In the genomic region with DNA sequence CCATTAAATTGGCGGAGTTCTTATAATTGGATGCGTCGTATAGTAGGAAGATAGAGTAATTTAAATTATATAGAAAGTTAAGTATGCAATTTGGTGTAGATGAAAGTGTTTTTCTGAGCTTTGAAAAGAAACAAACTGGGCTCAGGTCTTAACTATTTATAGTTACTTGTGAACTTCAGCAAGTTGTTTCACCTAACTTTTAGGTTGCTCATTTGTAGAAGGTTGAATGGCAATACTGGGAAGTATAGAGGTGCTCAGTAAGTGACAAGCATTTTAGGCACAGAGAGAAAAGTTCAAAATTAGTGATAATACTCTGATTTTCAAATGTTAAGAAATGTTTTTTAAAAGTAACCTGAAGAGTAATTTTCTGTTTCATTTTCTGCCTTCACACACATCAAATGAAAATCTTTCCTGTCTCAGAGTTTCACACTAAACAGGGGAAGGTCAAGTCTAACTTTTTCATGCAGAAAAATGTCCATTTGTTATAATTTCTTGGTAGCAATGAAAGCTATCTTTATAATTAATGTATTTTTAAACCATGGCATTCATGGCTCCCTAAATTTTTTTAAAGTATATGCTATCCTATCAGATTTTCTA, we compare ENCODE assay signal across 11 cellular contexts.
DNase-seq lines count a peak whose midpoint lies in the region; ATAC-seq and TF ChIP-seq lines count a peak whose summit lies in the region.
"Had no signal": no experiment of that assay in that cellular context is flagged by ENCODE, and none has a peak within 500 bp of the region (broad histone marks: within the 10 kb centered on the region; RNA-seq: fewer than 3 reads in every experiment).

No MANE protein-coding gene starts in this region.

- H3K4me3 Mint-ChIP-seq in activated naive CD4-positive, alpha-beta T cell treated with anti-CD3 and anti-CD28 coated beads, Interleukin-2, amount 10 ng/mL, durations not matched to agents 7 days and 5 days = peak overlapping the region; percentile 14
- peak overlapping the region; percentile 32 to 54 for H3K4me3 Mint-ChIP-seq in stimulated activated naive CD8-positive, alpha-beta T cell treated with anti-CD3 and anti-CD28 coated beads, Interleukin-15, amount 100 ng/mL, for 72 hours
- H3K4me3 Mint-ChIP-seq: naive thymus-derived CD8-positive, alpha-beta T cell had no signal

- peaks cover 20% of the 10 kb centered on the region for H3K4me1 Mint-ChIP-seq in activated naive CD4-positive, alpha-beta T cell treated with anti-CD3 and anti-CD28 coated beads, Interleukin-2, amount 10 ng/mL, durations not matched to agents 7 days and 5 days
- H3K4me1 Mint-ChIP-seq in stimulated activated naive CD8-positive, alpha-beta T cell treated with anti-CD3 and anti-CD28 coated beads, Interleukin-15, amount 100 ng/mL, for 72 hours = peaks cover 7% of the 10 kb centered on the region

- peaks cover 10% of the 10 kb centered on the region for H3K36me3 Mint-ChIP-seq in activated naive CD4-positive, alpha-beta T cell treated with anti-CD3 and anti-CD28 coated beads, Interleukin-2, amount 10 ng/mL, durations not matched to agents 7 days and 5 days

- H3K27me3 Mint-ChIP-seq in activated naive CD4-positive, alpha-beta T cell treated with anti-CD3 and anti-CD28 coated beads, Interleukin-2, amount 10 ng/mL, durations not matched to agents 7 days and 5 days = no peaks in the 10 kb centered on the region
- H3K27me3 Mint-ChIP-seq in stimulated activated naive CD8-positive, alpha-beta T cell treated with anti-CD3 and anti-CD28 coated beads, Interleukin-15, amount 100 ng/mL, for 72 hours = no peaks in the 10 kb centered on the region
- H3K27me3 Mint-ChIP-seq: naive thymus-derived CD8-positive, alpha-beta T cell had no signal

- TF ChIP-seq CTCF in foreskin fibroblast (IDR thresholded peaks at IDR 0.05; ENCODE audit: low read depth, low read length) = no peak

- H3K27ac Mint-ChIP-seq in activated naive CD4-positive, alpha-beta T cell treated with anti-CD3 and anti-CD28 coated beads, Interleukin-2, amount 10 ng/mL, durations not matched to agents 7 days and 5 days = peak overlapping the region; percentile 81
- peak overlapping the region; percentile 83 to 94 for H3K27ac Mint-ChIP-seq in stimulated activated naive CD8-positive, alpha-beta T cell treated with anti-CD3 and anti-CD28 coated beads, Interleukin-15, amount 100 ng/mL, for 72 hours
- H3K27ac Mint-ChIP-seq: naive thymus-derived CD8-positive, alpha-beta T cell had no signal

- ATAC-seq in GM21717 (IDR thresholded peaks at IDR 0.05; ENCODE audit: unreplicated experiment) (peak; percentile 80), HG03139 (IDR thresholded peaks at IDR 0.05; ENCODE audit: unreplicated experiment) (peak; percentile 46)
- ATAC-seq in stimulated activated naive CD8-positive, alpha-beta T cell treated with anti-CD3 and anti-CD28 coated beads, Interleukin-15, amount 100 ng/mL, for 72 hours = no peak
- ATAC-seq: naive thymus-derived CD8-positive, alpha-beta T cell had no signal

- H3K9me3 Mint-ChIP-seq in activated naive CD4-positive, alpha-beta T cell treated with anti-CD3 and anti-CD28 coated beads, Interleukin-2, amount 10 ng/mL, durations not matched to agents 7 days and 5 days = no peaks in the 10 kb centered on the region
- H3K9me3 Mint-ChIP-seq in stimulated activated naive CD8-positive, alpha-beta T cell treated with anti-CD3 and anti-CD28 coated beads, Interleukin-15, amount 100 ng/mL, for 72 hours = no peaks in the 10 kb centered on the region
- H3K9me3 Mint-ChIP-seq: naive thymus-derived CD8-positive, alpha-beta T cell had no signal

- CTCF ChIA-PET in activated naive CD4-positive, alpha-beta T cell treated with anti-CD3 and anti-CD28 coated beads, Interleukin-2, amount 10 ng/mL, durations not matched to agents 7 days and 5 days (lab: Charles Lee) = no interaction called here

- no peak for DNase-seq in activated naive CD4-positive, alpha-beta T cell treated with anti-CD3 and anti-CD28 coated beads, Interleukin-2, amount 10 ng/mL, durations not matched to agents 7 days and 5 days
- no peak for DNase-seq in activated naive CD4-positive, alpha-beta T cell (lab: John Stamatoyannopoulos, UW)
- no peak for DNase-seq in stimulated activated naive CD8-positive, alpha-beta T cell treated with anti-CD3 and anti-CD28 coated beads, Interleukin-15, amount 100 ng/mL, for 72 hours
- DNase-seq in KG1 (lab: John Stamatoyannopoulos, UW) = no peak
- no peak for DNase-seq in foreskin fibroblast
- no peak for DNase-seq in NCI-H1092 (lab: John Stamatoyannopoulos, UW)
- DNase-seq: naive thymus-derived CD8-positive, alpha-beta T cell; spleen had no signal

- no peak overlapping the region for H3K4me3 ChIP-seq in foreskin fibroblast (ENCODE audit: low read depth in 1 of 2, low read length in 2 of 2)
- H3K4me3 ChIP-seq: esophagus muscularis mucosa, spleen had no signal
